ENCODE assay signal across 7 cellular contexts in the genomic region with DNA sequence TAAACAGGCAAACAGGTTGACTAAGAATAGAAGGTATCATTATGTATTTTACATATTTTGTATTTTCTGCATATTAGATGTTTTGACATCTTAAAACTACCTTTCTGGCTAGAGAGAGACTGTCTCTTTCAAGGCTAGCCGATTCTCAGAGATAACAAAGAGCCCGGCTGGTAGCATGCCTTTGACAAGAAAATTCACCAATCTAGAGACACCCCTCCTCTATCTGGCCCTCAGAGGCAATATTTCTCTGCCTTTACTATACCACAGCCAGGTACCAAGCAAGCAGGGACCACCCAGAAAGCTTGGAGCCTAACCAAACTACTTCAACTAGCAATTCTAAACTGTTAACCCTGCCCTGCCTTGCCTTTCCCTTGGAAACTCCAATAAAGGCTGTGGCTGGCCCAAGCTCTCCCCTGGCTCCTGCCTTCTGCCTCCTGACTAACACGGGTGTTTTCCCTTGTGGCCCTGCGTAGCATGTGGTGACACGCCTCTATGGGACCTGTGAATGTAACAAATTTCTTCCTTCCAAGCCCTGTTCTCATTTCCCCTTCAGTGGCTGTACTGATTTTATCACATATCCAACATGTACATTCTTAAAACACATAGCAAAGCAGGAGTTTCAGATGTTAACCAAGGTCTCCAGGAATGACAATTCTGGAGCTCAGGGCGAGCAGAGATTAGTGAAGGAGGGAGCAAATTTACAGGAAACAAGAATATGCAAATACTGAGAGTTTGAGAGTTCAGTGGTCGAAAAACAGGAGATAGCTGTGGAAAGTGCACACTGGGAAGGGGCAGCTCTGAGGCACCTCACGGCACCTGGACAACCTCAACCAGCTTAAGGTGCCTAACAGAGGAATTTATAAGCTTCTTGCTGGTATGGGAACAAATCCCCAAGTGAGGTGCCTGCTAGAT.
DNase-seq lines count a peak whose midpoint lies in the region; ATAC-seq and TF ChIP-seq lines count a peak whose summit lies in the region.

No MANE protein-coding gene starts in this region.

- TF ChIP-seq CTCF in foreskin keratinocyte (conservative IDR thresholded peaks at IDR 0.05), result no peak
- no peak for TF ChIP-seq CTCF in thoracic aorta (IDR thresholded peaks at IDR 0.05)

- H3K27me3 ChIP-seq in foreskin keratinocyte (no peaks in the 10 kb centered on the region), thoracic aorta (replicated peaks; ENCODE audit: insufficient read depth) (no peaks in the 10 kb centered on the region), MG63 (peaks cover 2% of the 10 kb centered on the region; the same call in 1 of the 2 replicates)

- DNase-seq in activated CD4-positive, CD25-positive, alpha-beta regulatory T cell treated with anti-CD3 and anti-CD28 coated beads, Interleukin-2, amount 50 U/mL, for 72 hours, result peak; percentile 51
- DNase-seq in foreskin keratinocyte (peak; percentile 80 to 87), thoracic aorta (ENCODE audit: low spot score) (no peak), MG63 (no peak), occipital lobe (lab: John Stamatoyannopoulos, UW) (no peak), NCI-H510A treated with DMSO at 0.1 percent for 48 hours (lab: John Stamatoyannopoulos, UW) (no peak)

- no peaks in the 10 kb centered on the region for H3K36me3 ChIP-seq in thoracic aorta
- no peaks in the 10 kb centered on the region for H3K36me3 ChIP-seq in MG63

- peak overlapping the region; percentile 74 for H3K27ac ChIP-seq in foreskin keratinocyte
- peak overlapping the region; percentile 28 to 59 for H3K27ac ChIP-seq in thoracic aorta

- peaks cover 14% of the 10 kb centered on the region for H3K4me1 ChIP-seq in foreskin keratinocyte
- peaks cover 11 to 42% of the 10 kb centered on the region in 2 donors for H3K4me1 ChIP-seq in thoracic aorta (ENCODE audit: control insufficient read depth in 1 of 2, low read depth in 2 of 2)

- H3K4me3 ChIP-seq in thoracic aorta, result no peak overlapping the region
- no peak overlapping the region for H3K4me3 ChIP-seq in MG63

- ATAC-seq in HG02763 (IDR thresholded peaks at IDR 0.05; ENCODE audit: unreplicated experiment), result peak; percentile 79
- peak; percentile 100 for ATAC-seq in foreskin keratinocyte
- peak; percentile 22 for ATAC-seq in thoracic aorta (ENCODE audit: insufficient number of reproducible peaks, low FRiP score, low read depth)

- no peaks in the 10 kb centered on the region for H3K9me3 ChIP-seq in thoracic aorta
- H3K9me3 ChIP-seq in MG63, result no peaks in the 10 kb centered on the region

Comparison
In these comparisons a context has a peak if more than half of its experiments do, and no peak if none do; other contexts are left out.
1. ATAC-seq: peak in every context shown above with its lines; median percentile 100 in foreskin keratinocyte; 79 in HG02763; 22 in thoracic aorta.
2. DNase-seq: peak in activated CD4-positive, CD25-positive, alpha-beta regulatory T cell treated with anti-CD3 and anti-CD28 coated beads, Interleukin-2, amount 50 U/mL, for 72 hours (single experiment) and foreskin keratinocyte (2 of 2); none in thoracic aorta (single experiment), MG63 (single experiment), occipital lobe (single experiment) and NCI-H510A treated with DMSO at 0.1 percent for 48 hours (single experiment).